Comparison of ENCODE assay signal across 1 cellular context in the genomic region with DNA sequence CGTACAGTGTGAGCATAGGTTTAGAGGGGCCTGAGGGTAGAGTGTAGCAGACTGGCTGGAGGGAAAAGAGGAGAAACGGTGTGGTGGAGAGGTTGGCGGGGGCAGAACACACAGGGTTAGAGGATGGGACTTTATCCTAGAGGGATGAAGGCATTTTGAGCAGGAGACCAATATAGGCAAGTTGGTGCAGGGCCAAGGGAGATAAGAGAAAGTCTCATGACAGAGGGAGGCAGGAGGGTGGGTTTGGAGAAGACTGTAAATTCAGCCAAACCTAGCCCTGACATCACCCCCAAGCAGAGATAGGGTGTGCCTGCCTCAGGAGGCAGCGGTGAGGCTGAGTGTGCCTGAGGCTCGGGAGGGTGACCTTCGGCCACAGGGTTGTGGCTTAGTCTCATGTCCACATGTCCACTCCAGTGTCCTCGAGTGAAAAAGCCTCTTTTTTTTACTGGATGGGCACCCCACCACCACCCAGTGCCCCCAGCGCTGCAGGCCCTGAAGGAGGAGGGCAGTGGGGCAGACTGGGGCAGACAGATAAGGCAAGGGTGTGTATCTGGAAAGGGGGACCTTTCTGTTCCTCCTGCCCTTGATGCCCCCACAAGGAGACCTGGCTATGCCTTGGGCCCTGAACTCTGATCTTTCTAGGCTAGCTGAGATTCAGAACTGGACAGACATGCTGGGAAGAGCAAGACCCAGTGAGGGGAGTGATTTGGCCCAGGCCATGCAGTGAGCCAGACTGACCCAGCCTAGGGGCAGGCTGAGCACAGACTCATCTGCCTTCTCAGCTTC.
TF ChIP-seq lines count a peak whose summit lies in the region.

No MANE protein-coding gene starts in this region.

TF ChIP-seq in K562, 482 proteins besides CTCF, POLR2A, EP300 and RAD21 (continued from another document and continues in another):
- TF ChIP-seq, protein P1, sequence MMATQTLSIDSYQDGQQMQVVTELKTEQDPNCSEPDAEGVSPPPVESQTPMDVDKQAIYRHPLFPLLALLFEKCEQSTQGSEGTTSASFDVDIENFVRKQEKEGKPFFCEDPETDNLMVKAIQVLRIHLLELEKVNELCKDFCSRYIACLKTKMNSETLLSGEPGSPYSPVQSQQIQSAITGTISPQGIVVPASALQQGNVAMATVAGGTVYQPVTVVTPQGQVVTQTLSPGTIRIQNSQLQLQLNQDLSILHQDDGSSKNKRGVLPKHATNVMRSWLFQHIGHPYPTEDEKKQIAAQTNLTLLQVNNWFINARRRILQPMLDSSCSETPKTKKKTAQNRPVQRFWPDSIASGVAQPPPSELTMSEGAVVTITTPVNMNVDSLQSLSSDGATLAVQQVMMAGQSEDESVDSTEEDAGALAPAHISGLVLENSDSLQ (IDR thresholded peaks at IDR 0.05), result peak; percentile 41; the same call in 1 of the 2 replicates
- TF ChIP-seq SREBF2 (CRISPR knock-in tag; IDR thresholded peaks at IDR 0.05), result no peak
- TF ChIP-seq ESRRB (CRISPR knock-in tag; IDR thresholded peaks at IDR 0.05; ENCODE audit: borderline replicate concordance), result no peak
- no peak for TF ChIP-seq CBFB (CRISPR knock-in tag; IDR thresholded peaks at IDR 0.05)
- no peak for TF ChIP-seq PML (IDR thresholded peaks at IDR 0.05; ENCODE audit: low read length)
- TF ChIP-seq COPS2 (conservative IDR thresholded peaks at IDR 0.05), result no peak
- TF ChIP-seq MAFK (IDR thresholded peaks at IDR 0.05; ENCODE audit: low read length), result no peak
- TF ChIP-seq, protein P2, sequence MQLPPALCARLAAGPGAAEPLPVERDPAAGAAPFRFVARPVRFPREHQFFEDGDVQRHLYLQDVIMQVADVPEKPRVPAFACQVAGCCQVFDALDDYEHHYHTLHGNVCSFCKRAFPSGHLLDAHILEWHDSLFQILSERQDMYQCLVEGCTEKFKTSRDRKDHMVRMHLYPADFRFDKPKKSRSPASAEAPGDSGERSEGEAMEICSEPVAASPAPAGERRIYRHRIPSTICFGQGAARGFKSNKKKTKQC (CRISPR knock-in tag; IDR thresholded peaks at IDR 0.05), result no peak
- TF ChIP-seq, protein P3, sequence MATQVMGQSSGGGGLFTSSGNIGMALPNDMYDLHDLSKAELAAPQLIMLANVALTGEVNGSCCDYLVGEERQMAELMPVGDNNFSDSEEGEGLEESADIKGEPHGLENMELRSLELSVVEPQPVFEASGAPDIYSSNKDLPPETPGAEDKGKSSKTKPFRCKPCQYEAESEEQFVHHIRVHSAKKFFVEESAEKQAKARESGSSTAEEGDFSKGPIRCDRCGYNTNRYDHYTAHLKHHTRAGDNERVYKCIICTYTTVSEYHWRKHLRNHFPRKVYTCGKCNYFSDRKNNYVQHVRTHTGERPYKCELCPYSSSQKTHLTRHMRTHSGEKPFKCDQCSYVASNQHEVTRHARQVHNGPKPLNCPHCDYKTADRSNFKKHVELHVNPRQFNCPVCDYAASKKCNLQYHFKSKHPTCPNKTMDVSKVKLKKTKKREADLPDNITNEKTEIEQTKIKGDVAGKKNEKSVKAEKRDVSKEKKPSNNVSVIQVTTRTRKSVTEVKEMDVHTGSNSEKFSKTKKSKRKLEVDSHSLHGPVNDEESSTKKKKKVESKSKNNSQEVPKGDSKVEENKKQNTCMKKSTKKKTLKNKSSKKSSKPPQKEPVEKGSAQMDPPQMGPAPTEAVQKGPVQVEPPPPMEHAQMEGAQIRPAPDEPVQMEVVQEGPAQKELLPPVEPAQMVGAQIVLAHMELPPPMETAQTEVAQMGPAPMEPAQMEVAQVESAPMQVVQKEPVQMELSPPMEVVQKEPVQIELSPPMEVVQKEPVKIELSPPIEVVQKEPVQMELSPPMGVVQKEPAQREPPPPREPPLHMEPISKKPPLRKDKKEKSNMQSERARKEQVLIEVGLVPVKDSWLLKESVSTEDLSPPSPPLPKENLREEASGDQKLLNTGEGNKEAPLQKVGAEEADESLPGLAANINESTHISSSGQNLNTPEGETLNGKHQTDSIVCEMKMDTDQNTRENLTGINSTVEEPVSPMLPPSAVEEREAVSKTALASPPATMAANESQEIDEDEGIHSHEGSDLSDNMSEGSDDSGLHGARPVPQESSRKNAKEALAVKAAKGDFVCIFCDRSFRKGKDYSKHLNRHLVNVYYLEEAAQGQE (CRISPR knock-in tag; IDR thresholded peaks at IDR 0.05; ENCODE audit: low read depth), result no peak
- TF ChIP-seq ZNF354B (CRISPR knock-in tag; IDR thresholded peaks at IDR 0.05), result no peak
- no peak for TF ChIP-seq C11orf30 (IDR thresholded peaks at IDR 0.05; ENCODE audit: low read depth)
- TF ChIP-seq HDAC6 (IDR thresholded peaks at IDR 0.05; ENCODE audit: low read depth, low read length), result no peak
- no peak for TF ChIP-seq SP2 (IDR thresholded peaks at IDR 0.05; ENCODE audit: extremely low read depth, low read depth, low read length, poor library complexity, severe bottlenecking)
- no peak for TF ChIP-seq CBX5 (IDR thresholded peaks at IDR 0.05; ENCODE audit: borderline replicate concordance, low read depth)
- no peak for TF ChIP-seq BRD4 (IDR thresholded peaks at IDR 0.05)
- TF ChIP-seq, protein P4, sequence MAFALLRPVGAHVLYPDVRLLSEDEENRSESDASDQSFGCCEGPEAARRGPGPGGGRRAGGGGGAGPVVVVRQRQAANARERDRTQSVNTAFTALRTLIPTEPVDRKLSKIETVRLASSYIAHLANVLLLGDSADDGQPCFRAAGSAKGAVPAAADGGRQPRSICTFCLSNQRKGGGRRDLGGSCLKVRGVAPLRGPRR (CRISPR knock-in tag; IDR thresholded peaks at IDR 0.05), result no peak
- TF ChIP-seq, protein P5, sequence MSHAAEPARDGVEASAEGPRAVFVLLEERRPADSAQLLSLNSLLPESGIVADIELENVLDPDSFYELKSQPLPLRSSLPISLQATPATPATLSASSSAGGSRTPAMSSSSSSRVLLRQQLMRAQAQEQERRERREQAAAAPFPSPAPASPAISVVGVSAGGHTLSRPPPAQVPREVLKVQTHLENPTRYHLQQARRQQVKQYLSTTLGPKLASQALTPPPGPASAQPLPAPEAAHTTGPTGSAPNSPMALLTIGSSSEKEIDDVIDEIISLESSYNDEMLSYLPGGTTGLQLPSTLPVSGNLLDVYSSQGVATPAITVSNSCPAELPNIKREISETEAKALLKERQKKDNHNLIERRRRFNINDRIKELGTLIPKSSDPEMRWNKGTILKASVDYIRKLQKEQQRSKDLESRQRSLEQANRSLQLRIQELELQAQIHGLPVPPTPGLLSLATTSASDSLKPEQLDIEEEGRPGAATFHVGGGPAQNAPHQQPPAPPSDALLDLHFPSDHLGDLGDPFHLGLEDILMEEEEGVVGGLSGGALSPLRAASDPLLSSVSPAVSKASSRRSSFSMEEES (CRISPR knock-in tag; IDR thresholded peaks at IDR 0.05), result no peak; the same call in 1 of the 2 replicates
- TF ChIP-seq, protein P6, sequence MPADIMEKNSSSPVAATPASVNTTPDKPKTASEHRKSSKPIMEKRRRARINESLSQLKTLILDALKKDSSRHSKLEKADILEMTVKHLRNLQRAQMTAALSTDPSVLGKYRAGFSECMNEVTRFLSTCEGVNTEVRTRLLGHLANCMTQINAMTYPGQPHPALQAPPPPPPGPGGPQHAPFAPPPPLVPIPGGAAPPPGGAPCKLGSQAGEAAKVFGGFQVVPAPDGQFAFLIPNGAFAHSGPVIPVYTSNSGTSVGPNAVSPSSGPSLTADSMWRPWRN (IDR thresholded peaks at IDR 0.05; ENCODE audit: low read depth), result no peak
- TF ChIP-seq CXXC5 (CRISPR knock-in tag; IDR thresholded peaks at IDR 0.05), result no peak
- no peak for TF ChIP-seq PHF21A (IDR thresholded peaks at IDR 0.05; ENCODE audit: borderline replicate concordance, low read depth)
- no peak for TF ChIP-seq RBM25 (IDR thresholded peaks at IDR 0.05; ENCODE audit: low read depth, low read length, severe bottlenecking)
- no peak for TF ChIP-seq CCAR2 (IDR thresholded peaks at IDR 0.05; ENCODE audit: low read depth, low read length)
- TF ChIP-seq, protein P7, sequence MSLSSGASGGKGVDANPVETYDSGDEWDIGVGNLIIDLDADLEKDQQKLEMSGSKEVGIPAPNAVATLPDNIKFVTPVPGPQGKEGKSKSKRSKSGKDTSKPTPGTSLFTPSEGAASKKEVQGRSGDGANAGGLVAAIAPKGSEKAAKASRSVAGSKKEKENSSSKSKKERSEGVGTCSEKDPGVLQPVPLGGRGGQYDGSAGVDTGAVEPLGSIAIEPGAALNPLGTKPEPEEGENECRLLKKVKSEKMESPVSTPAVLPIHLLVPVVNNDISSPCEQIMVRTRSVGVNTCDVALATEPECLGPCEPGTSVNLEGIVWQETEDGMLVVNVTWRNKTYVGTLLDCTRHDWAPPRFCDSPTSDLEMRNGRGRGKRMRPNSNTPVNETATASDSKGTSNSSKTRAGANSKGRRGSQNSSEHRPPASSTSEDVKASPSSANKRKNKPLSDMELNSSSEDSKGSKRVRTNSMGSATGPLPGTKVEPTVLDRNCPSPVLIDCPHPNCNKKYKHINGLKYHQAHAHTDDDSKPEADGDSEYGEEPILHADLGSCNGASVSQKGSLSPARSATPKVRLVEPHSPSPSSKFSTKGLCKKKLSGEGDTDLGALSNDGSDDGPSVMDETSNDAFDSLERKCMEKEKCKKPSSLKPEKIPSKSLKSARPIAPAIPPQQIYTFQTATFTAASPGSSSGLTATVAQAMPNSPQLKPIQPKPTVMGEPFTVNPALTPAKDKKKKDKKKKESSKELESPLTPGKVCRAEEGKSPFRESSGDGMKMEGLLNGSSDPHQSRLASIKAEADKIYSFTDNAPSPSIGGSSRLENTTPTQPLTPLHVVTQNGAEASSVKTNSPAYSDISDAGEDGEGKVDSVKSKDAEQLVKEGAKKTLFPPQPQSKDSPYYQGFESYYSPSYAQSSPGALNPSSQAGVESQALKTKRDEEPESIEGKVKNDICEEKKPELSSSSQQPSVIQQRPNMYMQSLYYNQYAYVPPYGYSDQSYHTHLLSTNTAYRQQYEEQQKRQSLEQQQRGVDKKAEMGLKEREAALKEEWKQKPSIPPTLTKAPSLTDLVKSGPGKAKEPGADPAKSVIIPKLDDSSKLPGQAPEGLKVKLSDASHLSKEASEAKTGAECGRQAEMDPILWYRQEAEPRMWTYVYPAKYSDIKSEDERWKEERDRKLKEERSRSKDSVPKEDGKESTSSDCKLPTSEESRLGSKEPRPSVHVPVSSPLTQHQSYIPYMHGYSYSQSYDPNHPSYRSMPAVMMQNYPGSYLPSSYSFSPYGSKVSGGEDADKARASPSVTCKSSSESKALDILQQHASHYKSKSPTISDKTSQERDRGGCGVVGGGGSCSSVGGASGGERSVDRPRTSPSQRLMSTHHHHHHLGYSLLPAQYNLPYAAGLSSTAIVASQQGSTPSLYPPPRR (CRISPR knock-in tag; IDR thresholded peaks at IDR 0.05; ENCODE audit: borderline replicate concordance), result no peak
- no peak for TF ChIP-seq NRF1 (conservative IDR thresholded peaks at IDR 0.05 in 1 of 2, IDR thresholded peaks at IDR 0.05 in 1 of 2)
- no peak for TF ChIP-seq PCBP2 (IDR thresholded peaks at IDR 0.05; ENCODE audit: low read depth, low read length, poor library complexity, severe bottlenecking)
- TF ChIP-seq, protein P8, sequence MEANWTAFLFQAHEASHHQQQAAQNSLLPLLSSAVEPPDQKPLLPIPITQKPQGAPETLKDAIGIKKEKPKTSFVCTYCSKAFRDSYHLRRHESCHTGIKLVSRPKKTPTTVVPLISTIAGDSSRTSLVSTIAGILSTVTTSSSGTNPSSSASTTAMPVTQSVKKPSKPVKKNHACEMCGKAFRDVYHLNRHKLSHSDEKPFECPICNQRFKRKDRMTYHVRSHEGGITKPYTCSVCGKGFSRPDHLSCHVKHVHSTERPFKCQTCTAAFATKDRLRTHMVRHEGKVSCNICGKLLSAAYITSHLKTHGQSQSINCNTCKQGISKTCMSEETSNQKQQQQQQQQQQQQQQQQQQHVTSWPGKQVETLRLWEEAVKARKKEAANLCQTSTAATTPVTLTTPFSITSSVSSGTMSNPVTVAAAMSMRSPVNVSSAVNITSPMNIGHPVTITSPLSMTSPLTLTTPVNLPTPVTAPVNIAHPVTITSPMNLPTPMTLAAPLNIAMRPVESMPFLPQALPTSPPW (CRISPR knock-in tag; IDR thresholded peaks at IDR 0.05), result peak; percentile 74
- TF ChIP-seq, protein P9, sequence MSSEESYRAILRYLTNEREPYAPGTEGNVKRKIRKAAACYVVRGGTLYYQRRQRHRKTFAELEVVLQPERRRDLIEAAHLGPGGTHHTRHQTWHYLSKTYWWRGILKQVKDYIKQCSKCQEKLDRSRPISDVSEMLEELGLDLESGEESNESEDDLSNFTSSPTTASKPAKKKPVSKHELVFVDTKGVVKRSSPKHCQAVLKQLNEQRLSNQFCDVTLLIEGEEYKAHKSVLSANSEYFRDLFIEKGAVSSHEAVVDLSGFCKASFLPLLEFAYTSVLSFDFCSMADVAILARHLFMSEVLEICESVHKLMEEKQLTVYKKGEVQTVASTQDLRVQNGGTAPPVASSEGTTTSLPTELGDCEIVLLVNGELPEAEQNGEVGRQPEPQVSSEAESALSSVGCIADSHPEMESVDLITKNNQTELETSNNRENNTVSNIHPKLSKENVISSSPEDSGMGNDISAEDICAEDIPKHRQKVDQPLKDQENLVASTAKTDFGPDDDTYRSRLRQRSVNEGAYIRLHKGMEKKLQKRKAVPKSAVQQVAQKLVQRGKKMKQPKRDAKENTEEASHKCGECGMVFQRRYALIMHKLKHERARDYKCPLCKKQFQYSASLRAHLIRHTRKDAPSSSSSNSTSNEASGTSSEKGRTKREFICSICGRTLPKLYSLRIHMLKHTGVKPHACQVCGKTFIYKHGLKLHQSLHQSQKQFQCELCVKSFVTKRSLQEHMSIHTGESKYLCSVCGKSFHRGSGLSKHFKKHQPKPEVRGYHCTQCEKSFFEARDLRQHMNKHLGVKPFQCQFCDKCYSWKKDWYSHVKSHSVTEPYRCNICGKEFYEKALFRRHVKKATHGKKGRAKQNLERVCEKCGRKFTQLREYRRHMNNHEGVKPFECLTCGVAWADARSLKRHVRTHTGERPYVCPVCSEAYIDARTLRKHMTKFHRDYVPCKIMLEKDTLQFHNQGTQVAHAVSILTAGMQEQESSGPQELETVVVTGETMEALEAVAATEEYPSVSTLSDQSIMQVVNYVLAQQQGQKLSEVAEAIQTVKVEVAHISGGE (CRISPR knock-in tag; IDR thresholded peaks at IDR 0.05), result peak in 1 of 3 experiments; percentile 57; a peak in 1 of 6 replicates
- no peak; the same call in 1 of the 2 replicates for TF ChIP-seq TRIM28 (IDR thresholded peaks at IDR 0.05)
- TF ChIP-seq, protein P10, sequence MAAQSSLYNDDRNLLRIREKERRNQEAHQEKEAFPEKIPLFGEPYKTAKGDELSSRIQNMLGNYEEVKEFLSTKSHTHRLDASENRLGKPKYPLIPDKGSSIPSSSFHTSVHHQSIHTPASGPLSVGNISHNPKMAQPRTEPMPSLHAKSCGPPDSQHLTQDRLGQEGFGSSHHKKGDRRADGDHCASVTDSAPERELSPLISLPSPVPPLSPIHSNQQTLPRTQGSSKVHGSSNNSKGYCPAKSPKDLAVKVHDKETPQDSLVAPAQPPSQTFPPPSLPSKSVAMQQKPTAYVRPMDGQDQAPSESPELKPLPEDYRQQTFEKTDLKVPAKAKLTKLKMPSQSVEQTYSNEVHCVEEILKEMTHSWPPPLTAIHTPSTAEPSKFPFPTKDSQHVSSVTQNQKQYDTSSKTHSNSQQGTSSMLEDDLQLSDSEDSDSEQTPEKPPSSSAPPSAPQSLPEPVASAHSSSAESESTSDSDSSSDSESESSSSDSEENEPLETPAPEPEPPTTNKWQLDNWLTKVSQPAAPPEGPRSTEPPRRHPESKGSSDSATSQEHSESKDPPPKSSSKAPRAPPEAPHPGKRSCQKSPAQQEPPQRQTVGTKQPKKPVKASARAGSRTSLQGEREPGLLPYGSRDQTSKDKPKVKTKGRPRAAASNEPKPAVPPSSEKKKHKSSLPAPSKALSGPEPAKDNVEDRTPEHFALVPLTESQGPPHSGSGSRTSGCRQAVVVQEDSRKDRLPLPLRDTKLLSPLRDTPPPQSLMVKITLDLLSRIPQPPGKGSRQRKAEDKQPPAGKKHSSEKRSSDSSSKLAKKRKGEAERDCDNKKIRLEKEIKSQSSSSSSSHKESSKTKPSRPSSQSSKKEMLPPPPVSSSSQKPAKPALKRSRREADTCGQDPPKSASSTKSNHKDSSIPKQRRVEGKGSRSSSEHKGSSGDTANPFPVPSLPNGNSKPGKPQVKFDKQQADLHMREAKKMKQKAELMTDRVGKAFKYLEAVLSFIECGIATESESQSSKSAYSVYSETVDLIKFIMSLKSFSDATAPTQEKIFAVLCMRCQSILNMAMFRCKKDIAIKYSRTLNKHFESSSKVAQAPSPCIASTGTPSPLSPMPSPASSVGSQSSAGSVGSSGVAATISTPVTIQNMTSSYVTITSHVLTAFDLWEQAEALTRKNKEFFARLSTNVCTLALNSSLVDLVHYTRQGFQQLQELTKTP (IDR thresholded peaks at IDR 0.05; ENCODE audit: low read depth in 1 of 2, partially characterized antibody in 2 of 2), result peak in 1 of 2 experiments; percentile 17
